ENCODE assay signal across 8 cellular contexts in the genomic region with DNA sequence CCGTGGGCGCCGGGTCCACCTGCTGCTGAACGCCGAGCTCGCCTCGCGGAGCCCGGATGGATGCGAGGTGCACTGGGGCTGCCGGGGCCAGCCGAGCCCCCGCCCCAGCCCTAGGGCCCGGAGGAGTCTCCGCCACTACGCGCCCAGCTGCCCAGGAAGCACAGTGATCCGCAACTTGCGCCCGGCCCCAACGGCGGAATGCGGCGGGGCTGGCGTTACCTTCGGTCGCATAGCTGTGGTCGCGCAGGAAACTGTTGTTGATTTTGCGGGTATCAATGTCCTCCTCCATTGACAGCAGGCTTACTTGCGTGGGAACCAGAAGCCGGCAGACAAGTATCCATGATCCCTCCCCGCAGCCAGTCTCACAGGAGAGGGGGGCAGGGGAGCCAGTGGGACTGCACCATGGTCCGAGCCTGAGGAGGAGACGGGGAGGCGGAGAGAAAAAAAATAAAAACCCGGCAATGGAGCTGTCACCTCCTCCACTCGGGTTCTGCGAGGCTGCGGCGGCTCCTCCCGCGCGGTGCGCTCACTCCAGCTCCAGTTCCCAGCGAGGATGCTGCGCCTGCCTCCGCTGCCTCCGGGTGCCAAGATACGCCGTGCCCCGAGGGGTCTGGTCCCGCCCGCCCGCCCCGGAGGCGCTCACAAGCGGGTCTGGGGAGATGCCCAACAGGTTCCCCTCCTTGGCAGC. TPM values are rescaled to one million over a fixed set of nuclear protein-coding genes. Genes with fewer than 3 reads are reported as not detected.
DNase-seq lines count a peak whose midpoint lies in the region; ATAC-seq lines count a peak whose summit lies in the region.

No MANE protein-coding gene starts in this region.

- DNase-seq in DMS 273 (lab: John Stamatoyannopoulos, UW; ENCODE audit: unreplicated experiment) (peak; percentile 72), DMS 273 treated with DMSO at 0.1 percent for 48 hours (lab: John Stamatoyannopoulos, UW) (no peak), NCI-H1694 (lab: John Stamatoyannopoulos, UW) (peak; percentile 22), left ventricle myocardium superior (peak; percentile 32), posterior cingulate gyrus (peak; percentile 30 to 95 (median 65)), NCI-H2107 treated with DMSO at 0.1 percent for 48 hours (lab: John Stamatoyannopoulos, UW; ENCODE audit: unreplicated experiment) (no peak)
- peak in 1 of 2 donors; percentile 23 for DNase-seq in activated naive CD4-positive, alpha-beta T cell treated with anti-CD3 and anti-CD28 coated beads, Interleukin-2, amount 50 U/mL, for 72 hours (ENCODE audit: low spot score in 2 of 2)

- H3K36me3 Mint-ChIP-seq in activated naive CD4-positive, alpha-beta T cell treated with anti-CD3 and anti-CD28 coated beads, Interleukin-2, amount 50 U/mL, for 72 hours = no peaks in the 10 kb centered on the region

- H3K27ac Mint-ChIP-seq in activated naive CD4-positive, alpha-beta T cell treated with anti-CD3 and anti-CD28 coated beads, Interleukin-2, amount 50 U/mL, for 72 hours = no peak overlapping the region

- ATAC-seq in activated naive CD4-positive, alpha-beta T cell treated with anti-CD3 and anti-CD28 coated beads, Interleukin-2, amount 50 U/mL, for 72 hours = peak; percentile 60 to 62
- ATAC-seq in left ventricle myocardium superior (peak; percentile 41), GM21367 (IDR thresholded peaks at IDR 0.05; ENCODE audit: unreplicated experiment) (no peak)

- H3K9me3 Mint-ChIP-seq in activated naive CD4-positive, alpha-beta T cell treated with anti-CD3 and anti-CD28 coated beads, Interleukin-2, amount 50 U/mL, for 72 hours = no peaks in the 10 kb centered on the region

- intact Hi-C loops in left ventricle myocardium superior (cut with micrococcal nuclease) = no loop called here
- intact Hi-C loops in posterior cingulate gyrus (cut with DNase I) = loop anchor here (5.0 kb wide), 1 partner anchor 46 kb away; no protein-coding TSS in a partner anchor

RNA-seq across cellular contexts. Expression of a gene that starts 0.6 kb away (rescaled TPM):
- 1 to 10 TPM in 1 of 2 donors, under 1 TPM in 1; 0.46 to 1.8 TPM for total RNA-seq in activated naive CD4-positive, alpha-beta T cell treated with anti-CD3 and anti-CD28 coated beads, Interleukin-2, amount 50 U/mL, for 72 hours
- total RNA-seq in left ventricle myocardium superior = 0.12 TPM

Comparison
In these comparisons a context has a peak if more than half of its experiments do, and no peak if none do; other contexts are left out.
1. DNase-seq: peak in DMS 273 (single experiment), NCI-H1694 (single experiment), left ventricle myocardium superior (single experiment) and posterior cingulate gyrus (10 of 10); none in DMS 273 treated with DMSO at 0.1 percent for 48 hours (single experiment) and NCI-H2107 treated with DMSO at 0.1 percent for 48 hours (single experiment).